ENCODE assay signal across 1 cellular context in the genomic region with DNA sequence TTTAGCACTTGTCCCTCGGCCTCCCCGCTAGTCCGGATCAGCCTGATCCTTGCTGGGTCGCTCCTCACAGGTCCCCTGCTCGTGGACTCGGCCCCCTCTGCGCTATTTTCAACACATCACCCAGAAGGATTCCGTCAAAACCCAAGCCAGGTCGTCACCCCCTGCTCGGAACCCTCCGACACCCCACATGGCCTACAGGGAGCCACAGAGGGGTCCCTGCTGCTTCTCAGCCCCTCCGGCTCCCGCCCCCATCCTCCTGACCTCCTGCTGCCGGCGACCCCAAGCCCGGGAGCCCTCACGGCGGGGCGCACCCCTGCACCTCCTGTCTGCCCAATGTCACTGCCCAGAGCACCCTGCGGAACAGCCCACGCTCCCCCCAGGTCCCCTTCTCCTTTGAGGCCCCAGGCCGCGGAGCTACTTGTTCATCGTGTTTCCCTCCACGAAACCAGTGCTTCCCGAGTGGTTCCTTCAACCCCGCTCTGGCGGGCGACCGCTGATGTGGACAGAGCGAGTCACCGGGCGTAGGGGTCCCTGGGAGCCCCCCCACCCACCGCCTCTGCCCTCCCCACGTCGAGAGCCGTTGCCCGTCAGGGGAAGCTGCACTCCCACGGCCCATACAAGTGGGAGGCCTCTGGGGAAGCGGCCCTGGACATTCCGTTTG.
TF ChIP-seq lines count a peak whose summit lies in the region.

No MANE protein-coding gene starts in this region.

TF ChIP-seq in WTC11, 78 proteins besides CTCF, POLR2A, EP300 and RAD21 (continued from another document):
- TF ChIP-seq AR (CRISPR knock-in tag; IDR thresholded peaks at IDR 0.05) (no peak), ELF4 (CRISPR knock-in tag; IDR thresholded peaks at IDR 0.05; ENCODE audit: low read depth) (no peak), ETV6 (CRISPR knock-in tag; IDR thresholded peaks at IDR 0.05) (no peak), SOX15 (CRISPR knock-in tag; IDR thresholded peaks at IDR 0.05) (no peak), ZMAT4 (CRISPR knock-in tag; IDR thresholded peaks at IDR 0.05) (no peak), KAT7 (CRISPR knock-in tag; IDR thresholded peaks at IDR 0.05; ENCODE audit: borderline replicate concordance) (no peak), GRHL2 (CRISPR knock-in tag; IDR thresholded peaks at IDR 0.05; ENCODE audit: insufficient replicate concordance, severe bottlenecking) (no peak), CREM (CRISPR knock-in tag; IDR thresholded peaks at IDR 0.05) (no peak), HMGXB4 (CRISPR knock-in tag; IDR thresholded peaks at IDR 0.05) (no peak), USF1 (CRISPR knock-in tag; IDR thresholded peaks at IDR 0.05) (no peak), FOXP1 (CRISPR knock-in tag; IDR thresholded peaks at IDR 0.05; ENCODE audit: borderline replicate concordance) (no peak)
- TF ChIP-seq, protein P1, sequence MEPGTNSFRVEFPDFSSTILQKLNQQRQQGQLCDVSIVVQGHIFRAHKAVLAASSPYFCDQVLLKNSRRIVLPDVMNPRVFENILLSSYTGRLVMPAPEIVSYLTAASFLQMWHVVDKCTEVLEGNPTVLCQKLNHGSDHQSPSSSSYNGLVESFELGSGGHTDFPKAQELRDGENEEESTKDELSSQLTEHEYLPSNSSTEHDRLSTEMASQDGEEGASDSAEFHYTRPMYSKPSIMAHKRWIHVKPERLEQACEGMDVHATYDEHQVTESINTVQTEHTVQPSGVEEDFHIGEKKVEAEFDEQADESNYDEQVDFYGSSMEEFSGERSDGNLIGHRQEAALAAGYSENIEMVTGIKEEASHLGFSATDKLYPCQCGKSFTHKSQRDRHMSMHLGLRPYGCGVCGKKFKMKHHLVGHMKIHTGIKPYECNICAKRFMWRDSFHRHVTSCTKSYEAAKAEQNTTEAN (CRISPR knock-in tag; IDR thresholded peaks at IDR 0.05), result no peak
